ENCODE assay signal across 8 cellular contexts in genomic region chr5:132459031-132459982, GRCh38. TPM values are rescaled to one million over a fixed set of nuclear protein-coding genes. Genes with fewer than 3 reads are reported as not detected.
A peak's percentile ranks its signal among the peaks of the same experiment; 100 is the strongest.
DNase-seq lines count a peak whose midpoint lies in the region; ATAC-seq and TF ChIP-seq lines count a peak whose summit lies in the region.

No MANE protein-coding gene starts in this region.

- no peak for TF ChIP-seq CTCF in NB4 (IDR thresholded peaks at IDR 0.05; ENCODE audit: low read depth, low read length)
- TF ChIP-seq CTCF in mammary epithelial cell (conservative IDR thresholded peaks at IDR 0.05 in 1 of 2, IDR thresholded peaks at IDR 0.05 in 1 of 2; ENCODE audit: extremely low read depth in 1 of 2, insufficient read depth in 1 of 2, low read depth in 1 of 2, low read length in 2 of 2), result no peak

- no peaks in the 10 kb centered on the region for H3K27me3 ChIP-seq in mammary epithelial cell (ENCODE audit: insufficient read depth, low read length)
- no peaks in the 10 kb centered on the region for H3K27me3 ChIP-seq in trophoblast cell (ENCODE audit: insufficient read depth, low read length)

- peak overlapping the region; percentile 61 for H3K27ac ChIP-seq in mammary epithelial cell (ENCODE audit: insufficient read depth, low read depth, low read length)
- H3K27ac ChIP-seq in trophoblast cell (ENCODE audit: low read depth, low read length), result no peak overlapping the region

- H4K12ac ChIP-seq in trophoblast cell (ENCODE audit: low read depth, low read length), result no peak overlapping the region

- H2AFZ ChIP-seq in mammary epithelial cell (ENCODE audit: low read depth, low read length), result peak overlapping the region; percentile 30
- H2AFZ ChIP-seq in trophoblast cell (ENCODE audit: insufficient read depth, low read length, poor library complexity), result peak overlapping the region; percentile 2

- H2BK120ac ChIP-seq in trophoblast cell (ENCODE audit: insufficient read depth, low read length, poor library complexity), result no peak overlapping the region

- H3K79me1 ChIP-seq in trophoblast cell (ENCODE audit: low read length), result no peaks in the 10 kb centered on the region

- in situ Hi-C loops in mammary epithelial cell (cut with MboI; ENCODE audit: low sequenced_read_pairs in 2 of 2), result no loop called here

- H4K8ac ChIP-seq in trophoblast cell (ENCODE audit: low read depth, low read length), result no peak overlapping the region

- CTCF ChIA-PET in mammary epithelial cell (lab: Charles Lee; ENCODE audit: low non-redundant PET), result interaction anchor here (0.5 to 0.7 kb wide), 3 partner anchors 42 to 91 kb away, joined by 3 to 6 read pairs (median 3); no protein-coding TSS in a partner anchor

- H3K36me3 ChIP-seq in mammary epithelial cell (ENCODE audit: insufficient read depth, low read length), result no peaks in the 10 kb centered on the region
- no peaks in the 10 kb centered on the region for H3K36me3 ChIP-seq in trophoblast cell (ENCODE audit: control insufficient read depth in 1 of 2, insufficient read depth in 2 of 2, low read length in 2 of 2)

- DNase-seq in NB4 (ENCODE audit: low read depth) (peak; percentile 81), mammary epithelial cell (no peak), trophoblast cell (no peak), cerebellar nuclear complex (lab: John Stamatoyannopoulos, UW) (no peak), globus pallidus (ENCODE audit: low spot score) (no peak), head of caudate nucleus (no peak)
- no peak for DNase-seq in stimulated activated naive CD4-positive, alpha-beta T cell treated with Interleukin-2 at 50 U/mL for 16 hours (lab: John Stamatoyannopoulos, UW)

- peaks cover 48% of the 10 kb centered on the region for H3K4me1 ChIP-seq in mammary epithelial cell (ENCODE audit: insufficient read depth, low read length)
- H3K4me1 ChIP-seq in trophoblast cell (ENCODE audit: control insufficient read depth in 1 of 2, insufficient read depth in 2 of 2, low read length in 2 of 2), result peaks cover 7 to 11% of the 10 kb centered on the region in 2 experiments

- H3K4ac ChIP-seq in trophoblast cell (ENCODE audit: low read depth, low read length), result no peak overlapping the region

- no peak overlapping the region for H3K14ac ChIP-seq in trophoblast cell (ENCODE audit: low read length)

- dilution Hi-C loops in mammary epithelial cell (cut with HindIII; ENCODE audit: low sequenced_read_pairs), result no loop called here

- no peak overlapping the region for H3K23ac ChIP-seq in trophoblast cell (ENCODE audit: low read length)

- intact Hi-C loops in mammary epithelial cell (cut with micrococcal nuclease) (loop anchor here (2.0 to 5.0 kb wide), 2 partner anchors 38 to 71 kb away; no protein-coding TSS in a partner anchor), head of caudate nucleus (cut with DNase I) (no loop called here)

- no peak overlapping the region for H4K91ac ChIP-seq in trophoblast cell (ENCODE audit: low read depth, low read length)

- no peak overlapping the region for H2AK5ac ChIP-seq in trophoblast cell (ENCODE audit: low read length)

- H3K9ac ChIP-seq in mammary epithelial cell (ENCODE audit: insufficient read depth, low read length) (no peak overlapping the region), trophoblast cell (ENCODE audit: low read length) (no peak overlapping the region)

- 69% methylated on average over 12 of the region's 12 CpGs for WGBS in mammary epithelial cell (ENCODE audit: low coverage, missing lambda C conversion rate)
- no CpG with 5 or more reads among the region's 12 CpGs for WGBS in trophoblast cell (ENCODE audit: extremely low coverage, insufficient coverage, insufficient read length)

- no peaks in the 10 kb centered on the region for H3K9me3 ChIP-seq in mammary epithelial cell (replicated peaks; ENCODE audit: insufficient read depth, low read length)
- H3K9me3 ChIP-seq in trophoblast cell (ENCODE audit: insufficient read depth, low read depth, low read length), result no peaks in the 10 kb centered on the region

- no peak overlapping the region for H3K18ac ChIP-seq in trophoblast cell (ENCODE audit: low read length)

- H3K79me2 ChIP-seq in mammary epithelial cell (ENCODE audit: insufficient read depth, low read length), result no peaks in the 10 kb centered on the region
- H3K79me2 ChIP-seq in trophoblast cell (ENCODE audit: control insufficient read depth, insufficient read depth, low read length, poor library complexity), result no peaks in the 10 kb centered on the region

- peak; percentile 23 for ATAC-seq in GM18520 (IDR thresholded peaks at IDR 0.05; ENCODE audit: unreplicated experiment)

- H2BK5ac ChIP-seq in trophoblast cell (ENCODE audit: low read depth, low read length, poor library complexity), result no peak overlapping the region

- H4K20me1 ChIP-seq in mammary epithelial cell (ENCODE audit: insufficient read depth, low read length), result no peaks in the 10 kb centered on the region

- BruUV-seq in mammary epithelial cell (replicated peaks; lab: Mats Ljungman, UMichigan), result no TSS peak

- no peak overlapping the region for H3K4me3 ChIP-seq in NB4 (ENCODE audit: low read depth, low read length)
- no peak overlapping the region for H3K4me3 ChIP-seq in mammary epithelial cell (replicated peaks in 1 of 3; ENCODE audit: insufficient read depth in 1 of 3, low read depth in 2 of 3, low read length in 3 of 3)
- no peak overlapping the region for H3K4me3 ChIP-seq in trophoblast cell (ENCODE audit: low read depth, low read length)

- TF ChIP-seq POLR2A in NB4 (IDR thresholded peaks at IDR 0.05; ENCODE audit: extremely low read depth, insufficient read length), result no peak

- no peak overlapping the region for H2BK12ac ChIP-seq in trophoblast cell (ENCODE audit: low read length)

- H3K4me2 ChIP-seq in mammary epithelial cell (ENCODE audit: insufficient read depth, low read depth, low read length), result peak overlapping the region; percentile 67
- H3K4me2 ChIP-seq in trophoblast cell (ENCODE audit: low read length), result no peak overlapping the region

RNA-seq across cellular contexts. Expression of gene IRF1, which starts 31.3 kb away (rescaled TPM):
- total RNA-seq in mammary epithelial cell, result 10 to 100 TPM in 1 of 2 donors, 1 to 10 TPM in 1; 5.3 to 14.9 TPM
- 9.0 TPM for polyA plus RNA-seq in mammary epithelial cell
- polyA minus RNA-seq in mammary epithelial cell, result 24.6 TPM
- 2.7 and 3.3 TPM in 2 replicates for polyA plus RNA-seq in trophoblast cell (2013)
